In genomic region chr9:4810565-4810964, GRCh38 we compare ENCODE assay signal across 18 cellular contexts. TPM values are rescaled to one million over a fixed set of nuclear protein-coding genes. Genes with fewer than 3 reads are reported as not detected.
A peak's percentile ranks its signal among the peaks of the same experiment; 100 is the strongest.
DNase-seq lines count a peak whose midpoint lies in the region; ATAC-seq, FAIRE-seq and TF ChIP-seq lines count a peak whose summit lies in the region.
"Had no signal": no experiment of that assay in that cellular context is flagged by ENCODE, and none has a peak within 500 bp of the region (broad histone marks: within the 10 kb centered on the region; RNA-seq: fewer than 3 reads in every experiment).

No MANE protein-coding gene starts in this region.

- peaks cover 94% of the 10 kb centered on the region for H3K79me2 ChIP-seq in MM.1S (ENCODE audit: low read length)

- no peak overlapping the region for H3K9ac ChIP-seq in MM.1S (ENCODE audit: low read length)
- H3K9ac ChIP-seq: BLaER1, GM23248 had no signal

- H3K36me3 ChIP-seq in gastrocnemius medialis = no peaks in the 10 kb centered on the region
- H3K36me3 ChIP-seq in MM.1S (replicated peaks; ENCODE audit: insufficient read depth, low read length) = no peaks in the 10 kb centered on the region
- H3K36me3 ChIP-seq: HAP-1 had no signal

- H3K4me3 ChIP-seq in gastrocnemius medialis = no peak overlapping the region
- H3K4me3 ChIP-seq in MM.1S (ENCODE audit: low read length) = no peak overlapping the region
- H3K4me3 ChIP-seq: A549, BLaER1, GM12878, GM23248, HAP-1 had no signal

- H3K9me2 ChIP-seq in MM.1S (replicated peaks; ENCODE audit: insufficient read depth, low read length) = no peaks in the 10 kb centered on the region

- TF ChIP-seq CTCF in gastrocnemius medialis (IDR thresholded peaks at IDR 0.05 in 4 of 5, conservative IDR thresholded peaks at IDR 0.05 in 1 of 5) (no peak), MM.1S (IDR thresholded peaks at IDR 0.05; ENCODE audit: low read length) (no peak)

- peaks cover 18 to 64% of the 10 kb centered on the region in 2 donors for H3K4me1 ChIP-seq in gastrocnemius medialis
- H3K4me1 ChIP-seq in MM.1S (ENCODE audit: low read length) = peaks cover 29% of the 10 kb centered on the region

- FAIRE-seq in GM12891 (lab: Jason Lieb, UNC) = peak; percentile 50
- FAIRE-seq: A549, GM12878 had no signal

- DNase-seq in DMS153 (lab: John Stamatoyannopoulos, UW) (peak; percentile 5), DMS153 treated with DMSO at 0.1 percent for 48 hours (lab: John Stamatoyannopoulos, UW; ENCODE audit: unreplicated experiment) (no peak), GM12891 (ENCODE audit: insufficient read length, low spot score) (no peak), left colon (no peak), gastrocnemius medialis (no peak), MM.1S (no peak)
- no peak for DNase-seq in stimulated activated CD4-positive, alpha-beta T cell treated with anti-CD3 and anti-CD28 coated beads, Interleukin-2, amount 100 ng/mL, for 48 hours
- DNase-seq: AML-193; CD4-positive, alpha-beta memory T cell; DMS53; DND-41; EL; GM23248 had no signal

- ATAC-seq in left colon (peak; percentile 83), gastrocnemius medialis (no peak)
- ATAC-seq: A549, GM12878 had no signal

- peaks cover 22% of the 10 kb centered on the region for H3F3A ChIP-seq in MM.1S (ENCODE audit: insufficient read depth, low read length)

- in situ Hi-C loops in gastrocnemius medialis (cut with MboI; ENCODE audit: low sequenced_read_pairs in 4 of 4) = loop anchor here in 1 of 4 donors (25.0 kb wide), 1 partner anchor 98 kb away; no protein-coding TSS in a partner anchor

- H3K4me2 ChIP-seq in MM.1S (ENCODE audit: low read depth, low read length) = no peak overlapping the region
- H3K4me2 ChIP-seq: A549, BLaER1 had no signal

- H4K20me1 ChIP-seq in MM.1S (ENCODE audit: insufficient read depth, low read length) = no peaks in the 10 kb centered on the region

- no peak for TF ChIP-seq POLR2A in GM12891 (IDR thresholded peaks at IDR 0.05; ENCODE audit: low read depth, low read length)
- TF ChIP-seq POLR2A in gastrocnemius medialis (IDR thresholded peaks at IDR 0.05) = no peak

- intact Hi-C loops in left colon (cut with DNase I, micrococcal nuclease) = no loop called here
- intact Hi-C loops in gastrocnemius medialis (cut with DNase I; ENCODE audit: low total_unique reads) = no loop called here

- H2AFZ ChIP-seq in MM.1S (ENCODE audit: low read length) = no peak overlapping the region
- H2AFZ ChIP-seq: GM23248 had no signal

- H3K27ac ChIP-seq in gastrocnemius medialis (peak overlapping the region in 3 of 4 donors; percentile 17 to 96 (median 27)), MM.1S (ENCODE audit: low read length) (no peak overlapping the region)
- H3K27ac ChIP-seq: 22Rv1, A549, BLaER1, GM23248 had no signal

- H3K9me3 ChIP-seq in gastrocnemius medialis (no peaks in the 10 kb centered on the region), MM.1S (replicated peaks; ENCODE audit: insufficient read depth, low read length) (no peaks in the 10 kb centered on the region)
- H3K9me3 ChIP-seq: HAP-1 had no signal

- no peaks in the 10 kb centered on the region for H3K27me3 ChIP-seq in gastrocnemius medialis
- no peaks in the 10 kb centered on the region for H3K27me3 ChIP-seq in MM.1S (replicated peaks; ENCODE audit: insufficient read depth, low read length)
- H3K27me3 ChIP-seq: BLaER1 had no signal

TF ChIP-seq in GM12891, 5 proteins besides CTCF, POLR2A, EP300 and RAD21:
- TF ChIP-seq POU2F2 (IDR thresholded peaks at IDR 0.05; ENCODE audit: low read depth, low read length) = no peak
- TF ChIP-seq POLR2AphosphoS5 (IDR thresholded peaks at IDR 0.05; ENCODE audit: low read depth, low read length) = no peak
- no peak for TF ChIP-seq SPI1 (IDR thresholded peaks at IDR 0.05; ENCODE audit: low read depth, low read length)
- no peak for TF ChIP-seq PAX5 (IDR thresholded peaks at IDR 0.05; ENCODE audit: insufficient read depth, low read length, severe bottlenecking)
- no peak for TF ChIP-seq TAF1 (IDR thresholded peaks at IDR 0.05; ENCODE audit: low read depth, low read length)

RNA-seq across cellular contexts. Expression of gene RCL1, which starts 17.8 kb away (rescaled TPM):
- polyA plus RNA-seq in GM12891 (2012; ENCODE audit: low read depth, missing spikeins) = 15.3 TPM
- 10 to 100 TPM in 1 of 2 donors, 1 to 10 TPM in 1; 9.3 to 10.6 TPM for total RNA-seq in left colon
- total RNA-seq in gastrocnemius medialis = 10 to 100 TPM; 18.8 to 62.4 (median 26.2) TPM
